Comparison of ENCODE assay signal across 33 cellular contexts in genomic region chr12:47793015-47793681, GRCh38. TPM values are rescaled to one million over a fixed set of nuclear protein-coding genes. Genes with fewer than 3 reads are reported as not detected.
A peak's percentile ranks its signal among the peaks of the same experiment; 100 is the strongest.
DNase-seq lines count a peak whose midpoint lies in the region; ATAC-seq, FAIRE-seq and TF ChIP-seq lines count a peak whose summit lies in the region.
"Had no signal": no experiment of that assay in that cellular context is flagged by ENCODE, and none has a peak within 500 bp of the region (broad histone marks: within the 10 kb centered on the region; RNA-seq: fewer than 3 reads in every experiment).

No MANE protein-coding gene starts in this region.

- H3K4me1 ChIP-seq in CD4-positive, CD25-positive, alpha-beta regulatory T cell (ENCODE audit: control insufficient read depth, insufficient read depth, low read length, poor library complexity, severe bottlenecking), result peaks cover 5% of the 10 kb centered on the region
- peaks cover 0 to 14% of the 10 kb centered on the region in 2 experiments; a peak in 2 of 5 replicates for H3K4me1 ChIP-seq in K562 (replicated peaks in 1 of 2; ENCODE audit: control insufficient read depth in 2 of 2, insufficient read depth in 2 of 2, low read length in 2 of 2)
- H3K4me1 ChIP-seq: right lobe of liver had no signal

- intact Hi-C loops in activated CD8-positive, alpha-beta T cell treated with anti-CD3 and anti-CD28 coated beads for 36 hours (cut with micrococcal nuclease), result no loop called here
- intact Hi-C loops in K562 (cut with micrococcal nuclease) (no loop called here), posterior vena cava (cut with DNase I) (no loop called here)

- CTCF ChIA-PET in activated CD8-positive, alpha-beta T cell treated with anti-CD3 and anti-CD28 coated beads for 36 hours (lab: Charles Lee), result interaction anchor here (0.9 to 10.9 kb wide), 6 partner anchors 9 to 50 kb away, joined by 4 to 103 read pairs (median 10); no protein-coding TSS in a partner anchor
- CTCF ChIA-PET in activated CD8-positive, alpha-beta T cell treated with anti-CD3 and anti-CD28 coated beads, Interleukin-2, amount 10 ng/mL, durations not matched to agents 7 days and 5 days (lab: Charles Lee), result interaction anchor here (0.6 to 1.6 kb wide), 5 partner anchors 9 to 366 kb away, joined by 3 to 9 read pairs (median 3); partner anchors contain the start of gene TMEM106C
- CTCF ChIA-PET in K562 (lab: Yijun Ruan, JAX; ENCODE audit: low intra/inter-chr PET ratio), result no interaction called here

- H3K36me3 ChIP-seq in CD4-positive, CD25-positive, alpha-beta regulatory T cell (ENCODE audit: control insufficient read depth, insufficient read depth, low read length), result peaks cover 91% of the 10 kb centered on the region
- H3K36me3 ChIP-seq in K562 (ENCODE audit: control insufficient read depth, insufficient read depth, low read length), result peaks cover 98% of the 10 kb centered on the region; the same call in 2 of the 3 replicates

- no peak overlapping the region for H2AFZ ChIP-seq in K562 (ENCODE audit: low read depth, low read length)

- H3K27me3 ChIP-seq in CD4-positive, CD25-positive, alpha-beta regulatory T cell (ENCODE audit: control insufficient read depth, insufficient read depth, low read length), result no peaks in the 10 kb centered on the region
- H3K27me3 ChIP-seq in K562 (ENCODE audit: control insufficient read depth in 2 of 2, insufficient read depth in 2 of 2, low read length in 2 of 2), result no peaks in the 10 kb centered on the region
- H3K27me3 ChIP-seq: MG63, right lobe of liver had no signal

- no peak overlapping the region for H3K4me3 ChIP-seq in CD4-positive, CD25-positive, alpha-beta regulatory T cell (ENCODE audit: low read depth, low read length)
- H3K4me3 ChIP-seq in K562, result no peak overlapping the region
- H3K4me3 ChIP-seq: MG63, right lobe of liver had no signal

- POLR2A ChIA-PET in activated CD8-positive, alpha-beta T cell treated with anti-CD3 and anti-CD28 coated beads for 36 hours (lab: Charles Lee), result interaction anchor here (0.6 to 37.9 kb wide), 7 partner anchors 9 to 359 kb away, joined by 3 to 904 read pairs (median 4); no protein-coding TSS in a partner anchor
- POLR2A ChIA-PET in activated CD8-positive, alpha-beta T cell treated with anti-CD3 and anti-CD28 coated beads, Interleukin-2, amount 10 ng/mL, durations not matched to agents 7 days and 5 days (lab: Charles Lee), result no interaction called here
- POLR2A ChIA-PET in K562 (lab: Yijun Ruan, JAX), result interaction anchor here (1.2 to 1.6 kb wide), 2 partner anchors 9 to 11 kb away, joined by 3 to 4 read pairs; no protein-coding TSS in a partner anchor

- FAIRE-seq in K562 (lab: Jason Lieb, UNC), result no peak
- FAIRE-seq: bronchial epithelial cell, colon had no signal

- peaks cover 60% of the 10 kb centered on the region for H3K36me3 Mint-ChIP-seq in activated CD8-positive, alpha-beta T cell treated with anti-CD3 and anti-CD28 coated beads for 36 hours (ENCODE audit: low read depth)
- peaks cover 63% of the 10 kb centered on the region for H3K36me3 Mint-ChIP-seq in activated CD8-positive, alpha-beta T cell treated with anti-CD3 and anti-CD28 coated beads, Interleukin-2, amount 10 ng/mL, durations not matched to agents 7 days and 5 days (ENCODE audit: low read depth)
- H3K36me3 Mint-ChIP-seq in CD4-positive, CD25-positive, alpha-beta regulatory T cell, result peaks cover 32% of the 10 kb centered on the region

- H3K9me3 ChIP-seq in CD4-positive, CD25-positive, alpha-beta regulatory T cell (ENCODE audit: control insufficient read depth in 2 of 2, low read length in 2 of 2), result no peaks in the 10 kb centered on the region
- H3K9me3 ChIP-seq in K562 (replicated peaks; ENCODE audit: control insufficient read depth, insufficient read depth, low read depth, low read length), result no peaks in the 10 kb centered on the region
- H3K9me3 ChIP-seq: MG63, right lobe of liver had no signal

- no peaks in the 10 kb centered on the region for H3K27me3 Mint-ChIP-seq in activated CD8-positive, alpha-beta T cell treated with anti-CD3 and anti-CD28 coated beads for 36 hours
- no peaks in the 10 kb centered on the region for H3K27me3 Mint-ChIP-seq in activated CD8-positive, alpha-beta T cell treated with anti-CD3 and anti-CD28 coated beads, Interleukin-2, amount 10 ng/mL, durations not matched to agents 7 days and 5 days (ENCODE audit: low read depth)
- no peaks in the 10 kb centered on the region for H3K27me3 Mint-ChIP-seq in CD4-positive, CD25-positive, alpha-beta regulatory T cell
- H3K27me3 Mint-ChIP-seq: activated CD4-positive, alpha-beta memory T cell treated with anti-CD3 and anti-CD28 coated beads for 36 hours; memory B cell; type B pancreatic cell had no signal

- TF ChIP-seq CTCF in activated CD8-positive, alpha-beta T cell treated with anti-CD3 and anti-CD28 coated beads for 36 hours (IDR thresholded peaks at IDR 0.05), result no peak
- no peak for TF ChIP-seq CTCF in K562 (IDR thresholded peaks at IDR 0.05 in 2 of 3, conservative IDR thresholded peaks at IDR 0.05 in 1 of 3; ENCODE audit: insufficient read depth in 2 of 3, low read depth in 1 of 3, low read length in 3 of 3)

- peaks cover 9% of the 10 kb centered on the region for H3K4me1 Mint-ChIP-seq in activated CD8-positive, alpha-beta T cell treated with anti-CD3 and anti-CD28 coated beads for 36 hours (ENCODE audit: low read depth)
- peaks cover 9% of the 10 kb centered on the region for H3K4me1 Mint-ChIP-seq in activated CD8-positive, alpha-beta T cell treated with anti-CD3 and anti-CD28 coated beads, Interleukin-2, amount 10 ng/mL, durations not matched to agents 7 days and 5 days (ENCODE audit: low read depth)
- H3K4me1 Mint-ChIP-seq in CD4-positive, CD25-positive, alpha-beta regulatory T cell, result peaks cover 0 to 10% (median 5%) of the 10 kb centered on the region in 4 donors

- H4K20me1 ChIP-seq in K562 (replicated peaks; ENCODE audit: control insufficient read depth, insufficient read depth, low read length), result 0 out of 2 replicates have a peak, but pooled peaks cover 6% of the 10 kb centered on the region

- no peak for TF ChIP-seq EP300 in K562 (IDR thresholded peaks at IDR 0.05; ENCODE audit: low read length)

- H3K27ac Mint-ChIP-seq in activated CD8-positive, alpha-beta T cell treated with anti-CD3 and anti-CD28 coated beads for 36 hours, result peak overlapping the region; percentile 22
- H3K27ac Mint-ChIP-seq in activated CD8-positive, alpha-beta T cell treated with anti-CD3 and anti-CD28 coated beads, Interleukin-2, amount 10 ng/mL, durations not matched to agents 7 days and 5 days, result no peak overlapping the region
- H3K27ac Mint-ChIP-seq in CD4-positive, CD25-positive, alpha-beta regulatory T cell, result peak overlapping the region in 1 of 3 donors; percentile 56
- H3K27ac Mint-ChIP-seq: type B pancreatic cell had no signal

- no peak for ATAC-seq in activated CD8-positive, alpha-beta T cell treated with anti-CD3 and anti-CD28 coated beads for 36 hours
- ATAC-seq in activated CD8-positive, alpha-beta T cell treated with anti-CD3 and anti-CD28 coated beads, Interleukin-2, amount 10 ng/mL, durations not matched to agents 7 days and 5 days, result no peak
- ATAC-seq in CD4-positive, CD25-positive, alpha-beta regulatory T cell (ENCODE audit: low read depth in 2 of 2), result no peak
- ATAC-seq in K562 (no peak), HG02981 (IDR thresholded peaks at IDR 0.05; ENCODE audit: unreplicated experiment) (no peak)
- ATAC-seq: activated CD4-positive, CD25-positive, alpha-beta regulatory T cell treated with anti-CD3 and anti-CD28 coated beads, Interleukin-2, amount 50 U/mL, for 24 hours; left colon; right lobe of liver; SK-N-SH treated with all-trans-retinoic acid at 6 μM for 48 hours had no signal

- H3K4me3 Mint-ChIP-seq in activated CD8-positive, alpha-beta T cell treated with anti-CD3 and anti-CD28 coated beads for 36 hours, result no peak overlapping the region
- H3K4me3 Mint-ChIP-seq in activated CD8-positive, alpha-beta T cell treated with anti-CD3 and anti-CD28 coated beads, Interleukin-2, amount 10 ng/mL, durations not matched to agents 7 days and 5 days, result no peak overlapping the region
- no peak overlapping the region for H3K4me3 Mint-ChIP-seq in CD4-positive, CD25-positive, alpha-beta regulatory T cell
- H3K4me3 Mint-ChIP-seq: activated CD4-positive, alpha-beta memory T cell treated with anti-CD3 and anti-CD28 coated beads for 36 hours; immature natural killer cell; memory B cell; type B pancreatic cell had no signal

- WGBS in K562 (ENCODE audit: insufficient coverage, low coverage, missing lambda C conversion rate), result 92% methylated on average over 7 of the region's 15 CpGs

- no peak for TF ChIP-seq RAD21 in K562 (CRISPR knock-in tag; conservative IDR thresholded peaks at IDR 0.05 in 1 of 2, IDR thresholded peaks at IDR 0.05 in 1 of 2)

- no peaks in the 10 kb centered on the region for H3K79me2 ChIP-seq in K562 (ENCODE audit: control insufficient read depth, insufficient read depth, low read length)

- no peak overlapping the region for H3K9ac ChIP-seq in K562 (ENCODE audit: insufficient read depth in 1 of 2, low read depth in 2 of 2, low read length in 2 of 2)

- TF ChIP-seq POLR2A in K562 (conservative IDR thresholded peaks at IDR 0.05), result no peak

- DNase-seq in activated CD8-positive, alpha-beta T cell treated with anti-CD3 and anti-CD28 coated beads for 36 hours, result no peak
- DNase-seq in activated CD8-positive, alpha-beta T cell treated with anti-CD3 and anti-CD28 coated beads, Interleukin-2, amount 10 ng/mL, durations not matched to agents 7 days and 5 days, result no peak
- DNase-seq in CD4-positive, CD25-positive, alpha-beta regulatory T cell, result no peak
- DNase-seq in K562 (ENCODE audit: extremely low read depth in 1 of 4, low spot score in 3 of 4), result no peak
- peak; percentile 69 for DNase-seq in posterior vena cava (ENCODE audit: low spot score)
- no peak for DNase-seq in AG08395 (ENCODE audit: low spot score)
- no peak for DNase-seq in stimulated activated CD4-positive, alpha-beta T cell treated with anti-CD3 and anti-CD28 coated beads, Interleukin-15, amount 100 ng/mL, for 24 hours
- DNase-seq: 8988T; activated CD4-positive, alpha-beta memory T cell treated with anti-CD3 and anti-CD28 coated beads for 36 hours; activated gamma-delta T cell; hypothalamus; immature natural killer cell; KG1; left colon; MG63; NCI-H1417; NCI-H2081 treated with DMSO at 0.1 percent for 48 hours; NCI-H226; NCI-H526 treated with DMSO at 0.1 percent for 48 hours; NK-92 treated with Interleukin-12 subunit alpha and Interleukin-12 subunit beta, amount 100 ng/mL, for 24 hours; stimulated activated CD4-positive, alpha-beta T cell treated with anti-CD3 and anti-CD28 coated beads, Interleukin-12 subunit alpha, Interleukin-12 subunit beta, amount 100 ng/mL, for 4 hours; stimulated activated CD4-positive, alpha-beta T cell treated with anti-CD3 and anti-CD28 coated beads, Interleukin-4, amount 100 ng/mL, for 1 hour; T-helper 2 cell had no signal

- peak overlapping the region; percentile 14 for H3K27ac ChIP-seq in CD4-positive, CD25-positive, alpha-beta regulatory T cell (ENCODE audit: insufficient read depth, low read length, poor library complexity, severe bottlenecking)
- H3K27ac ChIP-seq in K562 (ENCODE audit: extremely low read depth, low read depth, low read length), result no peak overlapping the region
- H3K27ac ChIP-seq: C4-2B, epithelial cell of prostate, right lobe of liver had no signal

- H3K9me1 ChIP-seq in K562 (ENCODE audit: control insufficient read depth, insufficient read depth, low read length), result no peaks in the 10 kb centered on the region

- H3K9me3 Mint-ChIP-seq in activated CD8-positive, alpha-beta T cell treated with anti-CD3 and anti-CD28 coated beads for 36 hours, result no peaks in the 10 kb centered on the region
- no peaks in the 10 kb centered on the region for H3K9me3 Mint-ChIP-seq in activated CD8-positive, alpha-beta T cell treated with anti-CD3 and anti-CD28 coated beads, Interleukin-2, amount 10 ng/mL, durations not matched to agents 7 days and 5 days (ENCODE audit: insufficient read depth)
- H3K9me3 Mint-ChIP-seq in CD4-positive, CD25-positive, alpha-beta regulatory T cell, result no peaks in the 10 kb centered on the region
- H3K9me3 Mint-ChIP-seq: activated CD4-positive, alpha-beta memory T cell treated with anti-CD3 and anti-CD28 coated beads for 36 hours; immature natural killer cell; memory B cell; type B pancreatic cell had no signal

- H3K4me2 ChIP-seq in K562 (ENCODE audit: insufficient read depth, low read length), result no peak overlapping the region

- in situ Hi-C loops in K562 (cut with MboI), result no loop called here

- no TSS peak for BruUV-seq in K562 (replicated peaks; lab: Mats Ljungman, UMichigan)

RNA-seq across cellular contexts. Expression of gene SLC48A1, which starts 20.1 kb away (rescaled TPM):
- total RNA-seq in activated CD8-positive, alpha-beta T cell treated with anti-CD3 and anti-CD28 coated beads for 36 hours, result 10 to 100 TPM in 1 of 2 experiments, 1 to 10 TPM in 1; 8.8 to 10.2 TPM
- 1 to 10 TPM; 7.0 to 8.1 TPM for total RNA-seq in activated CD8-positive, alpha-beta T cell treated with anti-CD3 and anti-CD28 coated beads, Interleukin-2, amount 10 ng/mL, durations not matched to agents 7 days and 5 days
- 4.9 TPM for total RNA-seq in CD4-positive, CD25-positive, alpha-beta regulatory T cell
- polyA plus RNA-seq in CD4-positive, CD25-positive, alpha-beta regulatory T cell, result 10 to 100 TPM in 1 of 4 donors, 1 to 10 TPM in 3; 7.3 to 12.7 (median 8.7) TPM
- 18.5 and 36.8 TPM in 2 replicates for total RNA-seq in K562 (2011; cell fraction: chromatin; rRNA removed; ENCODE audit: low replicate concordance)
- total RNA-seq in K562 (2011; cell fraction: nucleolus; rRNA removed), result 31.2 and 31.5 TPM in 2 replicates
- total RNA-seq in K562 (2011; cell fraction: nucleoplasm; rRNA removed), result 45.5 and 69.2 TPM in 2 replicates
- 16.3 and 25.4 TPM in 2 replicates for total RNA-seq in K562 (2014; rRNA removed)
- total RNA-seq in K562 (2014; rRNA removed; fragmentation: Illumina TruSeq; extraction: Trizol), result 13.1 and 18.3 TPM in 2 replicates
- total RNA-seq in K562 (2015; rRNA removed; fragmentation: Illumina TruSeq; extraction: Trizol), result 16.1 and 16.2 TPM in 2 replicates
- 37.5 and 41.9 TPM in 2 replicates for total RNA-seq in K562 (2021)
- 10.7 and 15.7 TPM in 2 replicates for polyA plus RNA-seq in K562 (2011; rRNA removed)
- polyA plus RNA-seq in K562 (2011; cell fraction: cytosol; rRNA removed), result 16.7 and 26.0 TPM in 2 replicates
- polyA plus RNA-seq in K562 (2011; cell fraction: nucleus; rRNA removed), result 25.7 and 35.1 TPM in 2 replicates
- polyA plus RNA-seq in K562 (2012), result 22.2 and 44.4 TPM in 2 replicates
- polyA plus RNA-seq in K562 (2014; fragmentation: Illumina TruSeq; extraction: Trizol), result 28.6 and 30.4 TPM in 2 replicates
- 10 to 100 TPM; 23.5 to 26.9 TPM for polyA plus RNA-seq in K562 (2014; fragmentation: Nextera tagmentation; extraction: Ambion mirVana)
- polyA plus RNA-seq in K562 (2014; rRNA removed), result 18.7 and 23.6 TPM in 2 replicates
- polyA minus RNA-seq in K562 (2011; rRNA and poly(A)+ RNA removed), result 7.6 and 8.9 TPM in 2 replicates
- polyA minus RNA-seq in K562 (2011; cell fraction: cytosol; rRNA and poly(A)+ RNA removed), result 14.8 and 17.6 TPM in 2 replicates
- polyA minus RNA-seq in K562 (2011; cell fraction: nucleus; rRNA and poly(A)+ RNA removed), result 6.9 and 11.6 TPM in 2 replicates
- 10 to 100 TPM; 28.5 to 33.8 TPM for total RNA-seq in posterior vena cava

RNA-seq across cellular contexts. Expression of gene HDAC7, which starts 26.6 kb away (rescaled TPM):
- total RNA-seq in activated CD8-positive, alpha-beta T cell treated with anti-CD3 and anti-CD28 coated beads for 36 hours, result 100 to 1,000 TPM; 373 to 382 TPM
- 100 to 1,000 TPM; 180 to 207 TPM for total RNA-seq in activated CD8-positive, alpha-beta T cell treated with anti-CD3 and anti-CD28 coated beads, Interleukin-2, amount 10 ng/mL, durations not matched to agents 7 days and 5 days
- 163 TPM for total RNA-seq in CD4-positive, CD25-positive, alpha-beta regulatory T cell
- 10 to 100 TPM; 14.0 to 15.4 (median 15.3) TPM for polyA plus RNA-seq in CD4-positive, CD25-positive, alpha-beta regulatory T cell
- total RNA-seq in K562 (2011; cell fraction: chromatin; rRNA removed; ENCODE audit: low replicate concordance), result 123 and 300 TPM in 2 replicates
- total RNA-seq in K562 (2011; cell fraction: nucleolus; rRNA removed), result 143 and 147 TPM in 2 replicates
- 123 and 161 TPM in 2 replicates for total RNA-seq in K562 (2011; cell fraction: nucleoplasm; rRNA removed)
- total RNA-seq in K562 (2014; rRNA removed) (38.4 and 57.4 TPM in 2 replicates), K562 (2014; rRNA removed; fragmentation: Illumina TruSeq; extraction: Trizol) (22.2 and 30.2 TPM in 2 replicates), K562 (2015; rRNA removed; fragmentation: Illumina TruSeq; extraction: Trizol) (26.7 and 28.2 TPM in 2 replicates), K562 (2021) (119 and 129 TPM in 2 replicates), posterior vena cava (100 to 1,000 TPM; 111 to 126 TPM)
- polyA plus RNA-seq in K562 (2011; rRNA removed) (31.1 and 33.7 TPM in 2 replicates), K562 (2014; fragmentation: Illumina TruSeq; extraction: Trizol) (71.9 and 82.7 TPM in 2 replicates), K562 (2014; fragmentation: Nextera tagmentation; extraction: Ambion mirVana) (1 to 10 TPM; 2.5 to 3.8 TPM), K562 (2014; rRNA removed) (78.0 and 82.7 TPM in 2 replicates)
- 20.6 and 43.9 TPM in 2 replicates for polyA plus RNA-seq in K562 (2011; cell fraction: cytosol; rRNA removed)
- 215 and 430 TPM in 2 replicates for polyA plus RNA-seq in K562 (2011; cell fraction: nucleus; rRNA removed)
- polyA plus RNA-seq in K562 (2012), result 67.8 and 112 TPM in 2 replicates
- 8.5 and 12.0 TPM in 2 replicates for polyA minus RNA-seq in K562 (2011; rRNA and poly(A)+ RNA removed)
- polyA minus RNA-seq in K562 (2011; cell fraction: cytosol; rRNA and poly(A)+ RNA removed), result 28.2 and 32.6 TPM in 2 replicates
- 41.2 and 50.1 TPM in 2 replicates for polyA minus RNA-seq in K562 (2011; cell fraction: nucleus; rRNA and poly(A)+ RNA removed)

RNA-seq across cellular contexts. Expression of gene RAPGEF3, which starts 34.5 kb away (rescaled TPM):
- total RNA-seq in activated CD8-positive, alpha-beta T cell treated with anti-CD3 and anti-CD28 coated beads for 36 hours, result under 1 TPM; 0.56 to 0.58 TPM
- under 1 TPM in 1 of 2 experiments, not detected in 1; 0.24 TPM for total RNA-seq in activated CD8-positive, alpha-beta T cell treated with anti-CD3 and anti-CD28 coated beads, Interleukin-2, amount 10 ng/mL, durations not matched to agents 7 days and 5 days
- 0.79 TPM for total RNA-seq in CD4-positive, CD25-positive, alpha-beta regulatory T cell
- under 1 TPM in 2 of 4 donors, not detected in 2; 0.10 to 0.14 TPM for polyA plus RNA-seq in CD4-positive, CD25-positive, alpha-beta regulatory T cell
- 1.5 and 4.3 TPM in 2 replicates for total RNA-seq in K562 (2011; cell fraction: chromatin; rRNA removed; ENCODE audit: low replicate concordance)
- 2.2 and 2.3 TPM in 2 replicates for total RNA-seq in K562 (2011; cell fraction: nucleolus; rRNA removed)
- 1.7 and 2.3 TPM in 2 replicates for total RNA-seq in K562 (2011; cell fraction: nucleoplasm; rRNA removed)
- total RNA-seq in K562 (2014; rRNA removed) (0.45 and 0.78 TPM in 2 replicates), K562 (2014; rRNA removed; fragmentation: Illumina TruSeq; extraction: Trizol) (0.15 and 0.16 TPM in 2 replicates), K562 (2015; rRNA removed; fragmentation: Illumina TruSeq; extraction: Trizol) (0.15 and 0.33 TPM in 2 replicates), K562 (2021) (0.78 and 1.3 TPM in 2 replicates), posterior vena cava (10 to 100 TPM; 18.3 to 33.5 TPM)
- polyA plus RNA-seq in K562 (2011; rRNA removed) (0.38 and 0.61 TPM in 2 replicates), K562 (2014; fragmentation: Illumina TruSeq; extraction: Trizol) (0.37 and 0.43 TPM in 2 replicates), K562 (2014; fragmentation: Nextera tagmentation; extraction: Ambion mirVana) (under 1 TPM in 1 of 2 experiments, not detected in 1; 0.03 TPM), K562 (2014; rRNA removed) (0.44 and 1.1 TPM in 2 replicates)
- 0.49 and 0.50 TPM in 2 replicates for polyA plus RNA-seq in K562 (2011; cell fraction: cytosol; rRNA removed)
- 2.9 and 5.0 TPM in 2 replicates for polyA plus RNA-seq in K562 (2011; cell fraction: nucleus; rRNA removed)
- polyA plus RNA-seq in K562 (2012), result 0.76 and 2.1 TPM in 2 replicates
- polyA minus RNA-seq in K562 (2011; rRNA and poly(A)+ RNA removed), result 0.60 and 0.78 TPM in 2 replicates
- not detected in 2 replicates for polyA minus RNA-seq in K562 (2011; cell fraction: cytosol; rRNA and poly(A)+ RNA removed)
- polyA minus RNA-seq in K562 (2011; cell fraction: nucleus; rRNA and poly(A)+ RNA removed), result 1.3 and 3.3 TPM in 2 replicates
